ENCODE assay signal across 22 cellular contexts in the genomic region with DNA sequence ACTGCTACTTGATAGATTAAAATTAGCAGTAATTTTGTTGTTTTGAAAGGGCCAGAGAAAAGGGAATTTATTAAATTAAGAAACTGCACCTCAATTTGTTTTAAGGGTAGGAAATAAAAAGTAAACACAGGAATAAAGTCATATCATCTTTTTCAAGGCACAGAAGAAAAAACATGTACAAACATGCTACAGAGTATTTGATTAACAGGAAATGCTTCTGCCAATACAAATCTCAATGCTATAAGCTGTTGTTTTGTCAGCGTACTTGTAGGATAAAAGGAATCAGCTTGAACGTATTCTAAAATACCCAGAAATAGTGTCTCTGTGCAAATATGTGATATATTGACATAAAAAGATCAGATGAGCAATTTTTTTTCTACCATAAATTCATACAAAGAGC.
A peak's percentile ranks its signal among the peaks of the same experiment; 100 is the strongest.
DNase-seq lines count a peak whose midpoint lies in the region; ATAC-seq, FAIRE-seq and TF ChIP-seq lines count a peak whose summit lies in the region.
"Had no signal": no experiment of that assay in that cellular context is flagged by ENCODE, and none has a peak within 500 bp of the region (broad histone marks: within the 10 kb centered on the region; RNA-seq: fewer than 3 reads in every experiment).

No MANE protein-coding gene starts in this region.

- no peaks in the 10 kb centered on the region for H3K36me3 Mint-ChIP-seq in MCF 10A (ENCODE audit: insufficient read depth, unreplicated experiment)
- H3K36me3 Mint-ChIP-seq in endothelial cell (ENCODE audit: low read depth, unreplicated experiment), result no peaks in the 10 kb centered on the region
- H3K36me3 Mint-ChIP-seq in naive thymus-derived CD8-positive, alpha-beta T cell, result no peaks in the 10 kb centered on the region

- no peak for ATAC-seq in naive thymus-derived CD8-positive, alpha-beta T cell

- no peak overlapping the region for H3K9ac ChIP-seq in keratinocyte (ENCODE audit: control insufficient read depth, extremely low read depth, insufficient read depth, low read length)
- H3K9ac ChIP-seq: BLaER1 treated with 17β-estradiol and CSF1 and Interleukin-3, amounts not matched to agents 10 nM and 100 nM had no signal

- no peak overlapping the region for H3K27ac ChIP-seq in breast epithelium
- peak overlapping the region; percentile 17 for H3K27ac ChIP-seq in keratinocyte (ENCODE audit: control insufficient read depth, insufficient read depth, low read length)
- H3K27ac ChIP-seq in SJCRH30, result no peak overlapping the region
- H3K27ac ChIP-seq: BLaER1 treated with 17β-estradiol and CSF1 and Interleukin-3, amounts not matched to agents 10 nM and 100 nM; PC-9; SK-N-MC had no signal

- BruUV-seq in MCF 10A (replicated peaks; lab: Mats Ljungman, UMichigan), result no TSS peak

- H3K27me3 Mint-ChIP-seq in MCF 10A (ENCODE audit: insufficient read depth, unreplicated experiment) (no peaks in the 10 kb centered on the region), endothelial cell (ENCODE audit: unreplicated experiment) (no peaks in the 10 kb centered on the region)
- H3K27me3 Mint-ChIP-seq in naive thymus-derived CD8-positive, alpha-beta T cell, result no peaks in the 10 kb centered on the region
- H3K27me3 Mint-ChIP-seq: CD4-positive, alpha-beta T cell had no signal

- DNase-seq in MCF 10A (ENCODE audit: unreplicated experiment) (no peak), breast epithelium (ENCODE audit: low spot score in 2 of 2) (no peak), bronchial epithelial cell (ENCODE audit: low read depth) (peak; percentile 85), keratinocyte (ENCODE audit: low read depth, low spot score) (no peak), endothelial cell (ENCODE audit: low spot score) (no peak), SJCRH30 (no peak)
- no peak for DNase-seq in naive thymus-derived CD8-positive, alpha-beta T cell
- DNase-seq: AML-193; CD4-positive, alpha-beta T cell; H7; NCI-H1092 treated with DMSO at 0.1 percent for 48 hours; NCI-H146; NCI-H1930; NCI-H510A; NCI-H748 treated with DMSO at 0.1 percent for 48 hours; PC-9; RPMI8226; SHP77 treated with DMSO at 0.1 percent for 48 hours had no signal

- dilution Hi-C loops in keratinocyte (cut with MboI; ENCODE audit: extremely low pct_ligation_motif_present, low sequenced_read_pairs), result no loop called here

- no peak overlapping the region for H3K4me3 ChIP-seq in breast epithelium
- no peak overlapping the region for H3K4me3 ChIP-seq in bronchial epithelial cell (ENCODE audit: low read depth, low read length)
- H3K4me3 ChIP-seq in keratinocyte (ENCODE audit: control insufficient read depth in 2 of 3, extremely low read depth in 1 of 3, insufficient read depth in 2 of 3, low read depth in 1 of 3, low read length in 3 of 3), result no peak overlapping the region
- no peak overlapping the region for H3K4me3 ChIP-seq in SJCRH30
- H3K4me3 ChIP-seq: BLaER1 treated with 17β-estradiol and CSF1 and Interleukin-3, amounts not matched to agents 10 nM and 100 nM; PC-9; SK-N-MC had no signal

- H3K27me3 ChIP-seq in breast epithelium (no peaks in the 10 kb centered on the region), bronchial epithelial cell (ENCODE audit: control insufficient read depth, insufficient read depth, low read length) (no peaks in the 10 kb centered on the region), keratinocyte (ENCODE audit: control insufficient read depth, extremely low read depth, insufficient read depth, low read length) (no peaks in the 10 kb centered on the region), SJCRH30 (no peaks in the 10 kb centered on the region)
- H3K27me3 ChIP-seq: BLaER1 treated with 17β-estradiol and CSF1 and Interleukin-3, amounts not matched to agents 10 nM and 100 nM had no signal

- no peaks in the 10 kb centered on the region for H3K36me3 ChIP-seq in breast epithelium
- H3K36me3 ChIP-seq in bronchial epithelial cell (ENCODE audit: control insufficient read depth, insufficient read depth, low read length), result no peaks in the 10 kb centered on the region
- no peaks in the 10 kb centered on the region for H3K36me3 ChIP-seq in keratinocyte (ENCODE audit: control insufficient read depth in 2 of 2, extremely low read depth in 1 of 2, insufficient read depth in 2 of 2, low read length in 2 of 2)
- no peaks in the 10 kb centered on the region for H3K36me3 ChIP-seq in SJCRH30
- H3K36me3 ChIP-seq: BLaER1 treated with 17β-estradiol and CSF1 and Interleukin-3, amounts not matched to agents 10 nM and 100 nM had no signal

- TF ChIP-seq CTCF in MCF 10A (IDR thresholded peaks at IDR 0.05; ENCODE audit: unreplicated experiment) (no peak), breast epithelium (IDR thresholded peaks at IDR 0.05) (no peak), bronchial epithelial cell (IDR thresholded peaks at IDR 0.05; ENCODE audit: insufficient read depth, low read length, severe bottlenecking) (no peak), keratinocyte (optimal IDR thresholded peaks at IDR 0.05 in 1 of 3, IDR thresholded peaks at IDR 0.05 in 1 of 3, conservative IDR thresholded peaks at IDR 0.05 in 1 of 3; ENCODE audit: extremely low read depth in 1 of 3, insufficient read depth in 2 of 3, low read length in 3 of 3) (no peak), endothelial cell (IDR thresholded peaks at IDR 0.05; ENCODE audit: unreplicated experiment) (no peak)

- CTCF ChIA-PET in MCF 10A (lab: Yijun Ruan, JAX), result interaction anchor here (1.6 kb wide), 1 partner anchor 1118 kb away, joined by 6 read pairs; no protein-coding TSS in a partner anchor

- H3K9me3 ChIP-seq in breast epithelium (no peaks in the 10 kb centered on the region), keratinocyte (ENCODE audit: control insufficient read depth, low read depth, low read length) (no peaks in the 10 kb centered on the region), SJCRH30 (replicated peaks) (no peaks in the 10 kb centered on the region)
- H3K9me3 ChIP-seq: BLaER1 treated with 17β-estradiol and CSF1 and Interleukin-3, amounts not matched to agents 10 nM and 100 nM had no signal

- H3K4me1 Mint-ChIP-seq in MCF 10A (ENCODE audit: insufficient read depth, unreplicated experiment) (peaks cover 17% of the 10 kb centered on the region), endothelial cell (ENCODE audit: unreplicated experiment) (no peaks in the 10 kb centered on the region)
- H3K4me1 Mint-ChIP-seq in naive thymus-derived CD8-positive, alpha-beta T cell, result no peaks in the 10 kb centered on the region

- no peaks in the 10 kb centered on the region for H3K79me2 ChIP-seq in keratinocyte (ENCODE audit: control insufficient read depth, insufficient read depth, low read length)

- H3K4me1 ChIP-seq in breast epithelium, result no peaks in the 10 kb centered on the region
- peaks cover 11% of the 10 kb centered on the region for H3K4me1 ChIP-seq in keratinocyte (ENCODE audit: control insufficient read depth, extremely low read depth, insufficient read depth, low read length)
- no peaks in the 10 kb centered on the region for H3K4me1 ChIP-seq in SJCRH30
- H3K4me1 ChIP-seq: BLaER1 treated with 17β-estradiol and CSF1 and Interleukin-3, amounts not matched to agents 10 nM and 100 nM had no signal

- intact Hi-C loops in MCF 10A (cut with micrococcal nuclease), result loop anchor here (10.0 kb wide), 1 partner anchor 1225 kb away; no protein-coding TSS in a partner anchor
- intact Hi-C loops in breast epithelium (cut with DNase I; ENCODE audit: low total_unique reads), result no loop called here

- FAIRE-seq in bronchial epithelial cell (lab: Jason Lieb, UNC) (no peak), keratinocyte (lab: Jason Lieb, UNC) (peak; percentile 44)
- FAIRE-seq: A204.1, G401.6 had no signal

- no peaks in the 10 kb centered on the region for H3K9me3 Mint-ChIP-seq in MCF 10A (ENCODE audit: unreplicated experiment)
- H3K9me3 Mint-ChIP-seq in endothelial cell (ENCODE audit: unreplicated experiment), result no peaks in the 10 kb centered on the region
- peaks cover 0 to 3% (median 0%) of the 10 kb centered on the region in 9 donors for H3K9me3 Mint-ChIP-seq in naive thymus-derived CD8-positive, alpha-beta T cell

- H3K4me3 Mint-ChIP-seq in MCF 10A (ENCODE audit: unreplicated experiment) (no peak overlapping the region), endothelial cell (ENCODE audit: unreplicated experiment) (no peak overlapping the region)
- no peak overlapping the region for H3K4me3 Mint-ChIP-seq in naive thymus-derived CD8-positive, alpha-beta T cell
- H3K4me3 Mint-ChIP-seq: CD4-positive, alpha-beta T cell had no signal

- peak overlapping the region; percentile 72 for H2AFZ ChIP-seq in keratinocyte (ENCODE audit: control insufficient read depth, low read length)
- H2AFZ ChIP-seq: PC-9 had no signal

- no peaks in the 10 kb centered on the region for H4K20me1 ChIP-seq in keratinocyte (ENCODE audit: control insufficient read depth, extremely low read depth, insufficient read depth, low read length)
- H4K20me1 ChIP-seq: BLaER1 treated with 17β-estradiol and CSF1 and Interleukin-3, amounts not matched to agents 10 nM and 100 nM had no signal

- H3K27ac Mint-ChIP-seq in MCF 10A (ENCODE audit: low read depth, unreplicated experiment) (peak overlapping the region; percentile 70), endothelial cell (ENCODE audit: unreplicated experiment) (no peak overlapping the region)
- no peak overlapping the region for H3K27ac Mint-ChIP-seq in naive thymus-derived CD8-positive, alpha-beta T cell
- H3K27ac Mint-ChIP-seq: CD4-positive, alpha-beta T cell had no signal

- POLR2A ChIA-PET in MCF 10A (lab: Yijun Ruan, JAX), result interaction anchor here (1.1 to 1.4 kb wide), 2 partner anchors 17 to 43 kb away, joined by 3 to 4 read pairs; no protein-coding TSS in a partner anchor
- POLR2A ChIA-PET in naive thymus-derived CD8-positive, alpha-beta T cell (lab: Charles Lee), result no interaction called here

- peak overlapping the region; percentile 66 for H3K4me2 ChIP-seq in keratinocyte (ENCODE audit: control insufficient read depth, extremely low read depth, insufficient read depth, low read depth, low read length)
- H3K4me2 ChIP-seq: BLaER1 treated with 17β-estradiol and CSF1 and Interleukin-3, amounts not matched to agents 10 nM and 100 nM; PC-9 had no signal

- no peak for TF ChIP-seq POLR2A in breast epithelium (IDR thresholded peaks at IDR 0.05)

- no peaks in the 10 kb centered on the region for H3K9me1 ChIP-seq in keratinocyte (ENCODE audit: control insufficient read depth, extremely low read depth, insufficient read depth, low read length)
